In the genomic region with DNA sequence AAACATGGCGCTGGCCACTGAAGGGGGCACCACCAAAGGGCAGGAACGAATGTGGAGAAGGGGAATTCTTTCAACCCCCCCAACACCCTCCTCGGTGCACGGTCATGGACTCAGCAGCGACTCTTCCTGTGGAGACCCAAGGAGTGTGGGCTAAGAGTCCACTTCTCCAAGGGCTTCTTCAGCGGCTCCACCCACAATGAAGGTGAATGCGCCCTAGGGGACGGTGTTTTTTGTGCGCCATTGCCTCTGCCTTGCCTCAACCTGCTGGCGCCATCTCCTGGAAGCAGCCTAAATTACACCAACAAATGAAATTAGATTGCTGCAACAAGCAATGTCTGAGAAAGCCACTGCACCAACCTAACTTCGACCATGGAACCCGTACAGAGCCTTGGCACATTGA, we compare ENCODE assay signal across 9 cellular contexts.
DNase-seq lines count a peak whose midpoint lies in the region; ATAC-seq and TF ChIP-seq lines count a peak whose summit lies in the region.
"Had no signal": no experiment of that assay in that cellular context is flagged by ENCODE, and none has a peak within 500 bp of the region (broad histone marks: within the 10 kb centered on the region; RNA-seq: fewer than 3 reads in every experiment).

No MANE protein-coding gene starts in this region.

- no peak overlapping the region for H3K27ac Mint-ChIP-seq in stimulated activated naive CD8-positive, alpha-beta T cell treated with anti-CD3 and anti-CD28 coated beads, Interleukin-15, amount 100 ng/mL, for 72 hours
- no peak overlapping the region for H3K27ac Mint-ChIP-seq in CD14-positive monocyte
- H3K27ac Mint-ChIP-seq: activated CD8-positive, alpha-beta memory T cell treated with anti-CD3 and anti-CD28 coated beads, Interleukin-2, amount 10 ng/mL, durations not matched to agents 7 days and 5 days had no signal

- no peak for TF ChIP-seq CTCF in CD14-positive monocyte (IDR thresholded peaks at IDR 0.05)

- H3K36me3 ChIP-seq in aorta (ENCODE audit: control insufficient read depth in 1 of 2, insufficient read depth in 2 of 2, low read length in 1 of 2): no peaks in the 10 kb centered on the region

- H3K27me3 ChIP-seq in aorta (ENCODE audit: control insufficient read depth in 1 of 2, insufficient read depth in 2 of 2, low read length in 1 of 2): no peaks in the 10 kb centered on the region

- H3K9me3 Mint-ChIP-seq in stimulated activated naive CD8-positive, alpha-beta T cell treated with anti-CD3 and anti-CD28 coated beads, Interleukin-15, amount 100 ng/mL, for 72 hours: no peaks in the 10 kb centered on the region
- H3K9me3 Mint-ChIP-seq in CD14-positive monocyte: peaks cover 0 to 6% (median 2%) of the 10 kb centered on the region in 7 donors

- H3K4me3 ChIP-seq in aorta (ENCODE audit: low read length in 2 of 2): no peak overlapping the region

- no peaks in the 10 kb centered on the region for H3K4me1 ChIP-seq in aorta (ENCODE audit: control insufficient read depth in 1 of 2, insufficient read depth in 2 of 2, low read length in 2 of 2)

- WGBS in aorta, 2 donors: 40 to 51% methylated on average over 12 of the region's 12 CpGs

- H3K9me3 ChIP-seq in aorta (ENCODE audit: control insufficient read depth, low read length): no peaks in the 10 kb centered on the region

- no peak overlapping the region for H3K4me3 Mint-ChIP-seq in stimulated activated naive CD8-positive, alpha-beta T cell treated with anti-CD3 and anti-CD28 coated beads, Interleukin-15, amount 100 ng/mL, for 72 hours
- H3K4me3 Mint-ChIP-seq in CD14-positive monocyte: no peak overlapping the region
- H3K4me3 Mint-ChIP-seq: activated CD8-positive, alpha-beta memory T cell treated with anti-CD3 and anti-CD28 coated beads, Interleukin-2, amount 10 ng/mL, durations not matched to agents 7 days and 5 days had no signal

- no peaks in the 10 kb centered on the region for H3K27me3 Mint-ChIP-seq in stimulated activated naive CD8-positive, alpha-beta T cell treated with anti-CD3 and anti-CD28 coated beads, Interleukin-15, amount 100 ng/mL, for 72 hours
- peaks cover 0 to 2% (median 0%) of the 10 kb centered on the region in 3 donors for H3K27me3 Mint-ChIP-seq in CD14-positive monocyte (ENCODE audit: low read depth in 3 of 3)
- H3K27me3 Mint-ChIP-seq: activated CD8-positive, alpha-beta memory T cell treated with anti-CD3 and anti-CD28 coated beads, Interleukin-2, amount 10 ng/mL, durations not matched to agents 7 days and 5 days had no signal

- no peak for ATAC-seq in stimulated activated naive CD8-positive, alpha-beta T cell treated with anti-CD3 and anti-CD28 coated beads, Interleukin-15, Interleukin-2, amounts not matched to agents 100 U/mL and 50 U/mL, for 24 hours
- ATAC-seq in stimulated activated naive CD8-positive, alpha-beta T cell treated with anti-CD3 and anti-CD28 coated beads, Interleukin-15, amount 100 ng/mL, for 72 hours: no peak
- ATAC-seq in aorta (ENCODE audit: low FRiP score) (peak; percentile 50), HG02588 (IDR thresholded peaks at IDR 0.05; ENCODE audit: unreplicated experiment) (no peak), GM21576 (IDR thresholded peaks at IDR 0.05; ENCODE audit: unreplicated experiment) (no peak)
- ATAC-seq: activated CD8-positive, alpha-beta memory T cell treated with anti-CD3 and anti-CD28 coated beads, Interleukin-2, amount 10 ng/mL, durations not matched to agents 7 days and 5 days had no signal

- H3K36me3 Mint-ChIP-seq in CD14-positive monocyte: no peaks in the 10 kb centered on the region
- H3K36me3 Mint-ChIP-seq: activated CD8-positive, alpha-beta memory T cell treated with anti-CD3 and anti-CD28 coated beads, Interleukin-2, amount 10 ng/mL, durations not matched to agents 7 days and 5 days had no signal

- H3K27ac ChIP-seq in aorta (ENCODE audit: low read depth in 1 of 2, low read length in 2 of 2): no peak overlapping the region

- no peaks in the 10 kb centered on the region for H3K4me1 Mint-ChIP-seq in stimulated activated naive CD8-positive, alpha-beta T cell treated with anti-CD3 and anti-CD28 coated beads, Interleukin-15, amount 100 ng/mL, for 72 hours
- H3K4me1 Mint-ChIP-seq in CD14-positive monocyte: no peaks in the 10 kb centered on the region
- H3K4me1 Mint-ChIP-seq: activated CD8-positive, alpha-beta memory T cell treated with anti-CD3 and anti-CD28 coated beads, Interleukin-2, amount 10 ng/mL, durations not matched to agents 7 days and 5 days had no signal

- intact Hi-C loops in aorta (cut with DNase I): no loop called here
- intact Hi-C loops in CD14-positive monocyte (cut with micrococcal nuclease): no loop called here

- DNase-seq in stimulated activated naive CD8-positive, alpha-beta T cell treated with anti-CD3 and anti-CD28 coated beads, Interleukin-15, Interleukin-2, amounts not matched to agents 100 U/mL and 50 U/mL, for 24 hours: peak; percentile 8
- DNase-seq in stimulated activated naive CD8-positive, alpha-beta T cell treated with anti-CD3 and anti-CD28 coated beads, Interleukin-15, amount 100 ng/mL, for 72 hours: no peak
- DNase-seq in NCI-H2081 (lab: John Stamatoyannopoulos, UW): peak; percentile 66 to 72
- peak; percentile 60 for DNase-seq in ecto neural progenitor cell (ENCODE audit: low spot score)
- DNase-seq in aorta: peak in 1 of 2 donors; percentile 47
- no peak for DNase-seq in CD14-positive monocyte (ENCODE audit: low spot score)
- DNase-seq: activated CD8-positive, alpha-beta memory T cell treated with anti-CD3 and anti-CD28 coated beads, Interleukin-2, amount 10 ng/mL, durations not matched to agents 7 days and 5 days had no signal

Comparison
In these comparisons a context has a peak if more than half of its experiments do, and no peak if none do; other contexts are left out.
1. DNase-seq: peak in stimulated activated naive CD8-positive, alpha-beta T cell treated with anti-CD3 and anti-CD28 coated beads, Interleukin-15, Interleukin-2, amounts not matched to agents 100 U/mL and 50 U/mL, for 24 hours (single experiment), NCI-H2081 (2 of 2) and ecto neural progenitor cell (single experiment); none in stimulated activated naive CD8-positive, alpha-beta T cell treated with anti-CD3 and anti-CD28 coated beads, Interleukin-15, amount 100 ng/mL, for 72 hours (0 of 2) and CD14-positive monocyte (single experiment).